24 cellular contexts compared by ENCODE assay signal in the genomic region with DNA sequence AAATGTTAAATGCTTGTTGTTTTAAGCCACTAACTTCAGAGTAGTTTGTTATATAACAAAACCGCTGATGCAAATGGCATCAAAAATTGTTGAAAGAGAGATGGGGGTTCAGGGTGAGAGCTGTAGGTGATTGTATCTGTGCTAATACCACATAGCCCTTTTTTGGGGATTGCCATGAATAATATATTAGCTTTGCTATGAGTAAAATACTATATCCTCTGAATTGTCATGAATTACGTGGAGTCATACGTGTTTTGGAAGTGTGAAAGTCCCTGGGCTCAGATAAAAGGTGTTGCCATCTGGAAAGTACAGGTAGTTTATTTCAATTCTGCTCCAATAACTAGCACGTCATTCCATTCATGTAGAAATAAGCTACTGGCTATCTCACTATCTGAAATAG. TPM values are rescaled to one million over a fixed set of nuclear protein-coding genes. Genes with fewer than 3 reads are reported as not detected.
A peak's percentile ranks its signal among the peaks of the same experiment; 100 is the strongest.
DNase-seq lines count a peak whose midpoint lies in the region; ATAC-seq and TF ChIP-seq lines count a peak whose summit lies in the region.
"Had no signal": no experiment of that assay in that cellular context is flagged by ENCODE, and none has a peak within 500 bp of the region (broad histone marks: within the 10 kb centered on the region; RNA-seq: fewer than 3 reads in every experiment).

No MANE protein-coding gene starts in this region.

- peaks cover 87% of the 10 kb centered on the region for H3K4me1 Mint-ChIP-seq in activated B cell treated with CpG ODN at 0.5 μM for 24 hours
- H3K4me1 Mint-ChIP-seq in T-helper 17 cell: peaks cover 8% of the 10 kb centered on the region
- H3K4me1 Mint-ChIP-seq: GM23338 had no signal

- H3K36me3 Mint-ChIP-seq in activated B cell treated with CpG ODN at 0.5 μM for 24 hours (ENCODE audit: low read depth): peaks cover 10% of the 10 kb centered on the region
- H3K36me3 Mint-ChIP-seq in T-helper 17 cell (ENCODE audit: low read depth): no peaks in the 10 kb centered on the region
- H3K36me3 Mint-ChIP-seq: activated CD4-positive, alpha-beta memory T cell treated with anti-CD3 and anti-CD28 coated beads for 36 hours had no signal

- peak overlapping the region; percentile 81 for H3K4me3 Mint-ChIP-seq in activated B cell treated with CpG ODN at 0.5 μM for 24 hours
- no peak overlapping the region for H3K4me3 Mint-ChIP-seq in T-helper 17 cell
- H3K4me3 Mint-ChIP-seq: activated CD4-positive, alpha-beta memory T cell treated with anti-CD3 and anti-CD28 coated beads for 36 hours; endodermal cell; GM23338 had no signal

- H3K9me3 ChIP-seq in BLaER1 treated with 17β-estradiol and CSF1 and Interleukin-3, amounts not matched to agents 10 nM and 100 nM (replicated peaks in 1 of 11): peaks cover 0 to 18% (median 7%) of the 10 kb centered on the region in 11 experiments; a peak in 9 of 22 replicates
- no peaks in the 10 kb centered on the region for H3K9me3 ChIP-seq in T-helper 17 cell (ENCODE audit: control insufficient read depth, low read length, poor library complexity, severe bottlenecking)
- H3K9me3 ChIP-seq: A549, Peyer's patch, suprapubic skin had no signal

- H3K27ac Mint-ChIP-seq in activated B cell treated with CpG ODN at 0.5 μM for 24 hours (peak overlapping the region; percentile 93), T-helper 17 cell (no peak overlapping the region)
- H3K27ac Mint-ChIP-seq: activated CD4-positive, alpha-beta memory T cell treated with anti-CD3 and anti-CD28 coated beads for 36 hours; endodermal cell; GM23338 had no signal

- no peak overlapping the region for H3K4me3 ChIP-seq in BLaER1 treated with 17β-estradiol and CSF1 and Interleukin-3, amounts not matched to agents 10 nM and 100 nM
- H3K4me3 ChIP-seq: A549, GM23338, Peyer's patch, suprapubic skin had no signal

- H3K27me3 Mint-ChIP-seq in activated B cell treated with CpG ODN at 0.5 μM for 24 hours (no peaks in the 10 kb centered on the region), T-helper 17 cell (peaks cover 5% of the 10 kb centered on the region)
- H3K27me3 Mint-ChIP-seq: activated CD4-positive, alpha-beta memory T cell treated with anti-CD3 and anti-CD28 coated beads for 36 hours had no signal

- H3K9me3 Mint-ChIP-seq in activated B cell treated with CpG ODN at 0.5 μM for 24 hours: no peaks in the 10 kb centered on the region
- H3K9me3 Mint-ChIP-seq: activated CD4-positive, alpha-beta memory T cell treated with anti-CD3 and anti-CD28 coated beads for 36 hours; GM23338 had no signal

- H4K20me1 ChIP-seq in BLaER1 treated with 17β-estradiol and CSF1 and Interleukin-3, amounts not matched to agents 10 nM and 100 nM: no peaks in the 10 kb centered on the region

- CTCF ChIA-PET in activated B cell treated with CpG ODN at 0.5 μM for 24 hours (lab: Charles Lee): interaction anchor here (0.7 to 5.3 kb wide), 5 partner anchors 9 to 511 kb away, joined by 3 to 43 read pairs (median 3); partner anchors contain the start of gene RPGR

- DNase-seq in activated B cell treated with CpG ODN at 0.5 μM for 24 hours (no peak), T-helper 17 cell (no peak), superior temporal gyrus (ENCODE audit: extremely low spot score) (no peak)
- DNase-seq in activated CD4-positive, CD25-positive, alpha-beta regulatory T cell treated with anti-CD3 and anti-CD28 coated beads, Interleukin-2, amount 50 U/mL, for 72 hours: no peak
- no peak for DNase-seq in stimulated activated naive CD4-positive, alpha-beta T cell (lab: John Stamatoyannopoulos, UW)
- DNase-seq: activated CD4-positive, alpha-beta memory T cell treated with anti-CD3 and anti-CD28 coated beads for 36 hours; activated effector memory CD4-positive, alpha-beta T cell treated with anti-CD3 and anti-CD28 coated beads, Interleukin-2, amount 50 U/mL, for 16 hours; C1 segment of cervical spinal cord; endodermal cell; GDM1; mammary epithelial cell; NCI-H1694; NCI-H345; Peyer's patch; retina; stimulated activated CD4-positive, alpha-beta T cell treated with anti-CD3 and anti-CD28 coated beads, Interleukin-12 subunit alpha, Interleukin-12 subunit beta, amount 100 ng/mL, for 4 hours; T-helper 2 cell; WERI-Rb-1 had no signal

- peak; percentile 32 for ATAC-seq in GM18870 (IDR thresholded peaks at IDR 0.05; ENCODE audit: unreplicated experiment)
- peak; percentile 18 for ATAC-seq in HG02885 (IDR thresholded peaks at IDR 0.05; ENCODE audit: poor library complexity, unreplicated experiment)
- peak; percentile 26 for ATAC-seq in activated B cell treated with CpG ODN at 0.5 μM for 24 hours (ENCODE audit: low read depth)
- ATAC-seq in T-helper 17 cell: no peak
- ATAC-seq: A549, GM23338 had no signal

- H3K4me2 ChIP-seq in BLaER1 treated with 17β-estradiol and CSF1 and Interleukin-3, amounts not matched to agents 10 nM and 100 nM: peak overlapping the region; percentile 58 to 87 (median 80)
- H3K4me2 ChIP-seq: A549, GM23338 had no signal

- peaks cover 0 to 26% (median 0%) of the 10 kb centered on the region in 11 experiments; a peak in 6 of 22 replicates for H3K36me3 ChIP-seq in BLaER1 treated with 17β-estradiol and CSF1 and Interleukin-3, amounts not matched to agents 10 nM and 100 nM
- H3K36me3 ChIP-seq: Peyer's patch, suprapubic skin, WERI-Rb-1 had no signal

- H3K27ac ChIP-seq in BLaER1 treated with 17β-estradiol and CSF1 and Interleukin-3, amounts not matched to agents 10 nM and 100 nM: peak overlapping the region in 10 of 11 experiments; percentile 37 to 90 (median 80); a peak in 19 of 22 replicates
- H3K27ac ChIP-seq: A549, suprapubic skin, WERI-Rb-1 had no signal

- POLR2A ChIA-PET in activated B cell treated with CpG ODN at 0.5 μM for 24 hours (lab: Charles Lee): interaction anchor here (0.7 to 7.4 kb wide), 11 partner anchors 14 to 71 kb away, joined by 3 to 155 read pairs (median 9); partner anchors contain the start of gene CYBB

- H3K9ac ChIP-seq in BLaER1 treated with 17β-estradiol and CSF1 and Interleukin-3, amounts not matched to agents 10 nM and 100 nM: peak overlapping the region in 7 of 11 experiments; percentile 24 to 73 (median 46); a peak in 9 of 22 replicates

- H3K27me3 ChIP-seq in BLaER1 treated with 17β-estradiol and CSF1 and Interleukin-3, amounts not matched to agents 10 nM and 100 nM: no peaks in the 10 kb centered on the region
- H3K27me3 ChIP-seq: Peyer's patch, suprapubic skin had no signal

- no peak for TF ChIP-seq CTCF in activated B cell treated with CpG ODN at 0.5 μM for 24 hours (IDR thresholded peaks at IDR 0.05)

- peaks cover 91 to 100% (median 97%) of the 10 kb centered on the region in 10 experiments for H3K4me1 ChIP-seq in BLaER1 treated with 17β-estradiol and CSF1 and Interleukin-3, amounts not matched to agents 10 nM and 100 nM
- H3K4me1 ChIP-seq: A549, suprapubic skin had no signal

- intact Hi-C loops in activated B cell treated with CpG ODN at 0.5 μM for 24 hours (cut with micrococcal nuclease): loop anchor here (1.0 to 5.0 kb wide), 5 partner anchors 9 to 70 kb away; no protein-coding TSS in a partner anchor

RNA-seq across cellular contexts. Expression of gene DYNLT3, which starts 30.6 kb away (rescaled TPM):
- total RNA-seq in activated B cell treated with CpG ODN at 0.5 μM for 24 hours: 17.7 and 19.1 TPM in 2 replicates
- total RNA-seq in T-helper 17 cell: 10 to 100 TPM; 40.2 to 40.3 TPM

RNA-seq across cellular contexts. Expression of gene CYBB, which starts 36.9 kb away (rescaled TPM):
- total RNA-seq in activated B cell treated with CpG ODN at 0.5 μM for 24 hours (155 and 165 TPM in 2 replicates), T-helper 17 cell (10 to 100 TPM in 1 of 2 donors, 1 to 10 TPM in 1; 2.3 to 15.5 TPM)
- total RNA-seq: activated CD4-positive, alpha-beta memory T cell treated with anti-CD3 and anti-CD28 coated beads for 36 hours; endodermal cell; GM23338 had no signal
